Comparison of ENCODE assay signal across 28 cellular contexts in genomic region chr10:128912568-128913311, GRCh38.
A peak's percentile ranks its signal among the peaks of the same experiment; 100 is the strongest.
DNase-seq lines count a peak whose midpoint lies in the region; ATAC-seq, FAIRE-seq and TF ChIP-seq lines count a peak whose summit lies in the region.
"Had no signal": no experiment of that assay in that cellular context is flagged by ENCODE, and none has a peak within 500 bp of the region (broad histone marks: within the 10 kb centered on the region; RNA-seq: fewer than 3 reads in every experiment).

No MANE protein-coding gene starts in this region.

- DNase-seq in NCI-H1105 treated with DMSO at 0.1 percent for 48 hours (lab: John Stamatoyannopoulos, UW): peak; percentile 26
- no peak for DNase-seq in NCI-H1105 (lab: John Stamatoyannopoulos, UW)
- no peak for DNase-seq in K562 (ENCODE audit: extremely low read depth in 1 of 4, low spot score in 3 of 4)
- DNase-seq in neuronal stem cell (ENCODE audit: low spot score): no peak
- DNase-seq in NCI-H510A (lab: John Stamatoyannopoulos, UW): no peak
- no peak for DNase-seq in urothelium cell line (ENCODE audit: low spot score)
- DNase-seq: activated CD4-positive, CD25-positive, alpha-beta regulatory T cell treated with anti-CD3 and anti-CD28 coated beads, Interleukin-2, amount 50 U/mL, for 72 hours; activated CD8-positive, alpha-beta T cell treated with anti-CD3 and anti-CD28 coated beads, Interleukin-2, amount 10 ng/mL, durations not matched to agents 7 days and 5 days; activated effector memory CD4-positive, alpha-beta T cell treated with Interleukin-2 at 50 U/mL for 16 hours; activated T-cell treated with anti-CD3 and anti-CD28 coated beads for 4 hours; foreskin melanocyte; heart right ventricle; kidney; left ventricle myocardium superior; mesendoderm; NCI-H1930; NCI-H526; stimulated activated CD4-positive, alpha-beta T cell treated with anti-CD3 and anti-CD28 coated beads, Interleukin-12 subunit alpha, Interleukin-12 subunit beta, amount 100 ng/mL, for 4 hours; stimulated activated CD4-positive, alpha-beta T cell treated with anti-CD3 and anti-CD28 coated beads, Interleukin-4, amount 100 ng/mL, for 1 hour; upper lobe of right lung had no signal

- no peak overlapping the region for H3K23ac ChIP-seq in neuronal stem cell (ENCODE audit: low read depth, low read length, poor library complexity)

- no peaks in the 10 kb centered on the region for H3K79me2 ChIP-seq in K562 (ENCODE audit: control insufficient read depth, insufficient read depth, low read length)

- peak overlapping the region; percentile 3 for H3K27ac ChIP-seq in KOPT-K1 (ENCODE audit: low read depth, low read length, poor library complexity, severe bottlenecking)
- H3K27ac ChIP-seq in K562 (ENCODE audit: extremely low read depth, low read depth, low read length): no peak overlapping the region
- no peak overlapping the region for H3K27ac ChIP-seq in neuronal stem cell (replicated peaks; ENCODE audit: low read length)
- H3K27ac ChIP-seq: esophagus muscularis mucosa, heart right ventricle, prostate gland, suprapubic skin, upper lobe of right lung had no signal

- H3K4me2 ChIP-seq in K562 (ENCODE audit: insufficient read depth, low read length): no peak overlapping the region
- H3K4me2 ChIP-seq in neuronal stem cell (ENCODE audit: insufficient read depth, low read length, poor library complexity, severe bottlenecking): no peak overlapping the region

- H3K4ac ChIP-seq in neuronal stem cell (ENCODE audit: low read length): no peak overlapping the region

- no peak overlapping the region for H3K14ac ChIP-seq in neuronal stem cell (ENCODE audit: low read length)

- TF ChIP-seq RAD21 in K562 (CRISPR knock-in tag; conservative IDR thresholded peaks at IDR 0.05 in 1 of 2, IDR thresholded peaks at IDR 0.05 in 1 of 2): no peak

- no peak overlapping the region for H2BK12ac ChIP-seq in neuronal stem cell (ENCODE audit: low read length)

- H3K4me3 ChIP-seq in K562: no peak overlapping the region
- peak overlapping the region in 1 of 2 donors; percentile 42 for H3K4me3 ChIP-seq in neuronal stem cell (ENCODE audit: low read length in 2 of 2)
- H3K4me3 ChIP-seq: esophagus muscularis mucosa, heart right ventricle, prostate gland, suprapubic skin, upper lobe of right lung had no signal

- H2AFZ ChIP-seq in K562 (ENCODE audit: low read depth, low read length): no peak overlapping the region
- no peak overlapping the region for H2AFZ ChIP-seq in neuronal stem cell (ENCODE audit: low read length)

- no peak overlapping the region for H4K8ac ChIP-seq in neuronal stem cell (ENCODE audit: low read depth, low read length)

- intact Hi-C loops in K562 (cut with micrococcal nuclease): no loop called here

- H3K36me3 ChIP-seq in KOPT-K1 (ENCODE audit: insufficient read depth, low read length) (no peaks in the 10 kb centered on the region), K562 (ENCODE audit: control insufficient read depth, insufficient read depth, low read length) (no peaks in the 10 kb centered on the region), neuronal stem cell (replicated peaks in 1 of 2; ENCODE audit: control insufficient read depth in 2 of 2, insufficient read depth in 2 of 2, low read length in 2 of 2) (no peaks in the 10 kb centered on the region)
- H3K36me3 ChIP-seq: esophagus muscularis mucosa, heart right ventricle, prostate gland, suprapubic skin, upper lobe of right lung had no signal

- no peak for TF ChIP-seq EP300 in K562 (IDR thresholded peaks at IDR 0.05; ENCODE audit: low read length)

- no peak for FAIRE-seq in K562 (lab: Jason Lieb, UNC)
- FAIRE-seq in urothelium cell line (lab: Jason Lieb, UNC): no peak
- FAIRE-seq: kidney had no signal

- TF ChIP-seq POLR2A in K562 (conservative IDR thresholded peaks at IDR 0.05): no peak

- H3K9ac ChIP-seq in K562 (ENCODE audit: insufficient read depth in 1 of 2, low read depth in 2 of 2, low read length in 2 of 2) (no peak overlapping the region), neuronal stem cell (ENCODE audit: low read depth, low read length, poor library complexity) (no peak overlapping the region)

- H3K9me1 ChIP-seq in K562 (ENCODE audit: control insufficient read depth, insufficient read depth, low read length): no peaks in the 10 kb centered on the region

- H3K79me1 ChIP-seq in neuronal stem cell (ENCODE audit: low read depth, low read length): no peaks in the 10 kb centered on the region

- ATAC-seq in K562 (no peak), GM21825 (IDR thresholded peaks at IDR 0.05; ENCODE audit: unreplicated experiment) (no peak)
- ATAC-seq: activated CD8-positive, alpha-beta T cell treated with anti-CD3 and anti-CD28 coated beads, Interleukin-2, amount 10 ng/mL, durations not matched to agents 7 days and 5 days; heart right ventricle; left ventricle myocardium superior; Right ventricle myocardium inferior; sciatic nerve; SK-N-SH treated with all-trans-retinoic acid at 6 μM for 48 hours; upper lobe of right lung had no signal

- no peak overlapping the region for H2AK5ac ChIP-seq in neuronal stem cell (ENCODE audit: low read depth, low read length)

- H3K4me1 ChIP-seq in K562 (replicated peaks in 1 of 2; ENCODE audit: control insufficient read depth in 2 of 2, insufficient read depth in 2 of 2, low read length in 2 of 2) (no peaks in the 10 kb centered on the region), neuronal stem cell (ENCODE audit: control insufficient read depth in 2 of 2, insufficient read depth in 1 of 2, low read depth in 1 of 2, low read length in 2 of 2) (no peaks in the 10 kb centered on the region)
- H3K4me1 ChIP-seq: prostate gland, suprapubic skin, upper lobe of right lung had no signal

- POLR2A ChIA-PET in K562 (lab: Yijun Ruan, JAX): no interaction called here

- peak overlapping the region; percentile 11 for H3K18ac ChIP-seq in neuronal stem cell (ENCODE audit: low read length)

- in situ Hi-C loops in K562 (cut with MboI): no loop called here

- no peak overlapping the region for H2BK5ac ChIP-seq in neuronal stem cell (ENCODE audit: low read length)

- no peaks in the 10 kb centered on the region for H4K20me1 ChIP-seq in K562 (replicated peaks; ENCODE audit: control insufficient read depth, insufficient read depth, low read length)

- TF ChIP-seq CTCF in K562 (IDR thresholded peaks at IDR 0.05 in 2 of 3, conservative IDR thresholded peaks at IDR 0.05 in 1 of 3; ENCODE audit: insufficient read depth in 2 of 3, low read depth in 1 of 3, low read length in 3 of 3): no peak

- peaks cover 8% of the 10 kb centered on the region for H3K9me3 ChIP-seq in KOPT-K1 (ENCODE audit: insufficient read depth, low read length, poor library complexity, severe bottlenecking)
- no peaks in the 10 kb centered on the region for H3K9me3 ChIP-seq in K562 (replicated peaks; ENCODE audit: control insufficient read depth, insufficient read depth, low read depth, low read length)
- no peaks in the 10 kb centered on the region for H3K9me3 ChIP-seq in neuronal stem cell (replicated peaks in 1 of 2; ENCODE audit: control insufficient read depth in 2 of 2, insufficient read depth in 1 of 2, low read depth in 1 of 2, low read length in 2 of 2)
- H3K9me3 ChIP-seq: esophagus muscularis mucosa, heart right ventricle, prostate gland, suprapubic skin, upper lobe of right lung had no signal

- no peak overlapping the region for H4K91ac ChIP-seq in neuronal stem cell (ENCODE audit: low read depth, low read length, poor library complexity)

- no TSS peak for BruUV-seq in K562 (replicated peaks; lab: Mats Ljungman, UMichigan)

- H2BK15ac ChIP-seq in neuronal stem cell (ENCODE audit: low read length): no peak overlapping the region

- 0% methylated on average over 5 of the region's 6 CpGs for WGBS in K562 (ENCODE audit: insufficient coverage, low coverage, missing lambda C conversion rate)
- no CpG with 5 or more reads among the region's 6 CpGs for WGBS in neuronal stem cell (ENCODE audit: extremely low coverage in 2 of 2, insufficient read length in 2 of 2, insufficient replicate concordance in 1 of 2), 2 donors

- H3K27me3 ChIP-seq in K562 (ENCODE audit: control insufficient read depth in 2 of 2, insufficient read depth in 2 of 2, low read length in 2 of 2) (peaks cover 3 to 23% of the 10 kb centered on the region in 2 experiments; a peak in 3 of 5 replicates), neuronal stem cell (ENCODE audit: control insufficient read depth in 3 of 3, insufficient read depth in 3 of 3, low read depth in 1 of 3, low read length in 3 of 3) (peaks cover 0 to 2% (median 0%) of the 10 kb centered on the region in 3 experiments)
- H3K27me3 ChIP-seq: esophagus muscularis mucosa had no signal

- no peak overlapping the region for H2BK120ac ChIP-seq in neuronal stem cell (ENCODE audit: low read depth, low read length)

- CTCF ChIA-PET in K562 (lab: Yijun Ruan, JAX; ENCODE audit: low intra/inter-chr PET ratio): no interaction called here

TF ChIP-seq in K562, 482 proteins besides CTCF, POLR2A, EP300 and RAD21 (continues in another document):
- TF ChIP-seq, protein P1, sequence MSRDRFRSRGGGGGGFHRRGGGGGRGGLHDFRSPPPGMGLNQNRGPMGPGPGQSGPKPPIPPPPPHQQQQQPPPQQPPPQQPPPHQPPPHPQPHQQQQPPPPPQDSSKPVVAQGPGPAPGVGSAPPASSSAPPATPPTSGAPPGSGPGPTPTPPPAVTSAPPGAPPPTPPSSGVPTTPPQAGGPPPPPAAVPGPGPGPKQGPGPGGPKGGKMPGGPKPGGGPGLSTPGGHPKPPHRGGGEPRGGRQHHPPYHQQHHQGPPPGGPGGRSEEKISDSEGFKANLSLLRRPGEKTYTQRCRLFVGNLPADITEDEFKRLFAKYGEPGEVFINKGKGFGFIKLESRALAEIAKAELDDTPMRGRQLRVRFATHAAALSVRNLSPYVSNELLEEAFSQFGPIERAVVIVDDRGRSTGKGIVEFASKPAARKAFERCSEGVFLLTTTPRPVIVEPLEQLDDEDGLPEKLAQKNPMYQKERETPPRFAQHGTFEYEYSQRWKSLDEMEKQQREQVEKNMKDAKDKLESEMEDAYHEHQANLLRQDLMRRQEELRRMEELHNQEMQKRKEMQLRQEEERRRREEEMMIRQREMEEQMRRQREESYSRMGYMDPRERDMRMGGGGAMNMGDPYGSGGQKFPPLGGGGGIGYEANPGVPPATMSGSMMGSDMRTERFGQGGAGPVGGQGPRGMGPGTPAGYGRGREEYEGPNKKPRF (IDR thresholded peaks at IDR 0.05; ENCODE audit: low read depth, low read length): no peak
- TF ChIP-seq NR2F6 (CRISPR knock-in tag; IDR thresholded peaks at IDR 0.05): no peak
- TF ChIP-seq SAFB2 (IDR thresholded peaks at IDR 0.05; ENCODE audit: borderline replicate concordance, low read depth, low read length, severe bottlenecking): no peak
